In the genomic region with DNA sequence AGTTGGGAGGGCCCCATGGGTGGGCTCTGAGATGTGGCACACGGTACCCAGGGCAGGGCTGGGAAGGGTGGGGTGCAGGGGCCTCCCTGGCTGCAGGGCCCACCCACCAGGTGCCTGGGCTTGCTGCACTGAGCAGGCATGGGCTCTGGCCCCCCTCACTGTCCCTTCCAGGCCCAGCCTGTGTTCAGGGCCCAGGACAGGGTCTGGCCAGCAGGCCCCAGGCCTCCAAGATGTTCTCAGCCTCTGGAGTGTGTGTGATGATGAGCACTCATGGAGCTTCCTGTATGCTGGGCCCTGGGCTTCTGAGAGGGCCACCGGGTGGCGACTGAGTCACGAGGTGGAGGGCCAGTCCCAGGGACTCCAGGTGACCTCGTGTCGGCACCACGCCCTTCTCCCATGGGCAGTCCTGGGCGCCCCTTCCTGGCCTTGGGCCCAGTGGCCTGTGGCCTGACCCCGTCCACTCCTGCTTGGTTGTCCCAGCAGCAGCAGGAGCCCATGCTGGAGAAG, we compare ENCODE assay signal across 8 cellular contexts. TPM values are rescaled to one million over a fixed set of nuclear protein-coding genes. Genes with fewer than 3 reads are reported as not detected.
DNase-seq lines count a peak whose midpoint lies in the region; ATAC-seq and TF ChIP-seq lines count a peak whose summit lies in the region.

No MANE protein-coding gene starts in this region.

- TF ChIP-seq CTCF in PC-3 (conservative IDR thresholded peaks at IDR 0.05; ENCODE audit: low read depth, low read length) (no peak), osteoblast (IDR thresholded peaks at IDR 0.05; ENCODE audit: extremely low read depth, low read depth, low read length) (no peak)

- H3K9me2 ChIP-seq in PC-3 (replicated peaks; ENCODE audit: low read length), result no peaks in the 10 kb centered on the region

- H3K4me3 ChIP-seq in PC-3 (ENCODE audit: low read length) (peak overlapping the region; percentile 64), osteoblast (ENCODE audit: insufficient read depth, low read length) (peak overlapping the region; percentile 68)

- H2AFZ ChIP-seq in PC-3 (ENCODE audit: low read length) (no peak overlapping the region), osteoblast (ENCODE audit: low read length) (peak overlapping the region; percentile 86)

- peaks cover 0 to 6% of the 10 kb centered on the region in 2 donors for H3K27me3 Mint-ChIP-seq in effector memory CD8-positive, alpha-beta T cell

- no peaks in the 10 kb centered on the region for H3K36me3 ChIP-seq in PC-3 (ENCODE audit: low read depth, low read length)
- H3K36me3 ChIP-seq in osteoblast (ENCODE audit: insufficient read depth, low read length), result no peaks in the 10 kb centered on the region

- peak overlapping the region; percentile 95 for H3K27ac Mint-ChIP-seq in effector memory CD8-positive, alpha-beta T cell

- H4K20me1 ChIP-seq in PC-3 (ENCODE audit: low read length) (no peaks in the 10 kb centered on the region), osteoblast (ENCODE audit: insufficient read depth, low read length) (no peaks in the 10 kb centered on the region)

- H3K36me3 Mint-ChIP-seq in effector memory CD8-positive, alpha-beta T cell (ENCODE audit: insufficient read depth), result no peaks in the 10 kb centered on the region

- intact Hi-C loops in PC-3 (cut with micrococcal nuclease), result no loop called here

- peaks cover 21 to 29% of the 10 kb centered on the region in 2 donors for H3K4me1 Mint-ChIP-seq in effector memory CD8-positive, alpha-beta T cell (ENCODE audit: low read depth in 2 of 2)

- CTCF ChIA-PET in PC-3 (lab: Charles Lee), result no interaction called here

- H3K4me1 ChIP-seq in PC-3 (ENCODE audit: insufficient read depth, low read length) (peaks cover 14% of the 10 kb centered on the region; the same call in 1 of the 2 replicates), osteoblast (ENCODE audit: insufficient read depth, low read length) (peaks cover 4% of the 10 kb centered on the region)

- H3K4me3 Mint-ChIP-seq in effector memory CD8-positive, alpha-beta T cell, result peak overlapping the region; percentile 89 to 91

- H3K4me2 ChIP-seq in PC-3 (ENCODE audit: low read length) (peak overlapping the region; percentile 78), osteoblast (ENCODE audit: insufficient read depth, low read length) (peak overlapping the region; percentile 64)

- no peaks in the 10 kb centered on the region for H3K27me3 ChIP-seq in PC-3 (ENCODE audit: low read length)
- no peaks in the 10 kb centered on the region for H3K27me3 ChIP-seq in osteoblast (ENCODE audit: insufficient read depth, low read length)

- H3K27ac ChIP-seq in PC-3 (ENCODE audit: low read length), result no peak overlapping the region
- H3K27ac ChIP-seq in osteoblast (ENCODE audit: low read depth, low read length), result no peak overlapping the region

- peak; percentile 16 for DNase-seq in activated CD4-positive, alpha-beta T cell treated with anti-CD3 and anti-CD28 coated beads for 48 hours
- no peak for DNase-seq in activated CD4-positive, alpha-beta T cell treated with anti-CD3 and anti-CD28 coated beads, Interleukin-2, amount 50 U/mL, for 4 hours
- no peak for DNase-seq in PC-3
- no peak for DNase-seq in effector memory CD8-positive, alpha-beta T cell
- DNase-seq in osteoblast (ENCODE audit: insufficient read length, low spot score, missing footprints), result no peak
- DNase-seq in middle frontal gyrus (ENCODE audit: extremely low spot score, low spot score), result no peak

- no peaks in the 10 kb centered on the region for H3F3A ChIP-seq in PC-3 (ENCODE audit: low read length, unreplicated experiment)

- ATAC-seq in PC-3 (no peak), GM19467 (IDR thresholded peaks at IDR 0.05; ENCODE audit: unreplicated experiment) (no peak), HG02973 (IDR thresholded peaks at IDR 0.05; ENCODE audit: unreplicated experiment) (no peak)
- peak; percentile 39 for ATAC-seq in effector memory CD8-positive, alpha-beta T cell (replicated peaks)

- H3K9me3 ChIP-seq in PC-3 (ENCODE audit: low read length), result no peaks in the 10 kb centered on the region
- H3K9me3 ChIP-seq in osteoblast (ENCODE audit: low read depth, low read length), result no peaks in the 10 kb centered on the region

- H3K79me2 ChIP-seq in PC-3 (ENCODE audit: low read length) (no peaks in the 10 kb centered on the region), osteoblast (ENCODE audit: insufficient read depth, low read length) (no peaks in the 10 kb centered on the region)

- BruUV-seq in PC-3 (replicated peaks; lab: Mats Ljungman, UMichigan), result TSS peak; percentile 76

- POLR2A ChIA-PET in PC-3 (lab: Charles Lee; ENCODE audit: unreplicated experiment), result no interaction called here

- H3K9me3 Mint-ChIP-seq in effector memory CD8-positive, alpha-beta T cell, result no peaks in the 10 kb centered on the region

- peak overlapping the region; percentile 49 for H3K9ac ChIP-seq in PC-3 (ENCODE audit: low read length)

RNA-seq across cellular contexts. Expression of a gene that starts 55.9 kb away (rescaled TPM):
- total RNA-seq in PC-3 (2014; rRNA removed) (not detected in 2 replicates), osteoblast (0.36 and 0.59 TPM in 2 replicates)
